Comparison of ENCODE assay signal across 34 cellular contexts in genomic region chr6:33918175-33918695, GRCh38.
"Had no signal": no experiment of that assay in that cellular context is flagged by ENCODE, and none has a peak within 500 bp of the region (broad histone marks: within the 10 kb centered on the region; RNA-seq: fewer than 3 reads in every experiment).

No MANE protein-coding gene starts in this region.

- H3K4me3 ChIP-seq: adrenal gland, body of pancreas, breast epithelium had no signal

- H3K27ac ChIP-seq: adrenal gland, body of pancreas, brain microvascular endothelial cell, breast epithelium, VCaP had no signal

- DNase-seq: activated B cell treated with CpG ODN at 0.5 μM for 24 hours; activated CD4-positive, alpha-beta memory T cell treated with anti-CD3 and anti-CD28 coated beads for 36 hours; activated CD4-positive, alpha-beta T cell treated with anti-CD3 and anti-CD28 coated beads for 4 hours; activated CD4-positive, alpha-beta T cell treated with anti-CD3 and anti-CD28 coated beads, Interleukin-2, amount 10 ng/mL, durations not matched to agents 24 days and 14 days; activated CD4-positive, alpha-beta T cell treated with anti-CD3 and anti-CD28 coated beads, Interleukin-2, amount 50 U/mL, for 1 hour; activated CD4-positive, alpha-beta T cell treated with anti-CD3 and anti-CD28 coated beads, Interleukin-2, amount 50 U/mL, for 4 hours; activated CD4-positive, CD25-positive, alpha-beta regulatory T cell treated with anti-CD3 and anti-CD28 coated beads, Interleukin-2, amount 50 U/mL, for 72 hours; activated CD8-positive, alpha-beta memory T cell treated with anti-CD3 and anti-CD28 coated beads, Interleukin-2, amount 50 U/mL, for 4 hours; activated CD8-positive, alpha-beta T cell treated with anti-CD3 and anti-CD28 coated beads for 36 hours; activated effector memory CD4-positive, alpha-beta T cell treated with anti-CD3 and anti-CD28 coated beads, Interleukin-2, amount 50 U/mL, for 16 hours; activated gamma-delta T cell treated with Interleukin-2 at 50 U/mL for 16 hours; activated naive CD4-positive, alpha-beta T cell; activated naive CD4-positive, alpha-beta T cell treated with anti-CD3 and anti-CD28 coated beads for 36 hours; activated naive CD4-positive, alpha-beta T cell treated with anti-CD3 and anti-CD28 coated beads, Interleukin-2, amount 50 U/mL, for 16 hours; activated naive CD8-positive, alpha-beta T cell treated with anti-CD3 and anti-CD28 coated beads for 36 hours; activated T-cell treated with anti-CD3 and anti-CD28 coated beads for 4 hours; activated T-cell treated with anti-CD3 and anti-CD28 coated beads, Interleukin-2, amount 50 U/mL, for 1 hour; activated T-cell treated with anti-CD3 and anti-CD28 coated beads, Interleukin-2, amount 50 U/mL, for 4 hours; activated T-cell treated with anti-CD3 and anti-CD28 coated beads, Interleukin-2, amount 50 U/mL, for 72 hours; adrenal gland; amniotic stem cell; aorta; body of pancreas; brain microvascular endothelial cell; central memory CD4-positive, alpha-beta T cell; T-helper 1 cell; T-helper 2 cell; T-helper 9 cell had no signal

- H3K27me3 ChIP-seq: adrenal gland, body of pancreas, breast epithelium had no signal

- FAIRE-seq: astrocyte, TTC549 had no signal

- H3K36me3 ChIP-seq: adrenal gland, brain microvascular endothelial cell, breast epithelium had no signal

- ATAC-seq: activated CD8-positive, alpha-beta T cell treated with anti-CD3 and anti-CD28 coated beads for 36 hours; activated naive CD4-positive, alpha-beta T cell treated with anti-CD3 and anti-CD28 coated beads, Interleukin-2, amount 50 U/mL, for 72 hours; activated T-cell treated with anti-CD3 and anti-CD28 coated beads, Interleukin-2, amount 50 U/mL, for 4 hours; activated T-cell treated with anti-CD3 and anti-CD28 coated beads, Interleukin-2, amount 50 U/mL, for 72 hours; activated T-helper 17 cell treated with anti-CD3 and anti-CD28 coated beads, Interleukin-2, amount 50 U/mL, for 72 hours; body of pancreas had no signal

- H3K4me1 ChIP-seq: adrenal gland, body of pancreas, breast epithelium had no signal

- H3K9me3 ChIP-seq: adrenal gland, body of pancreas, breast epithelium had no signal
